12 cellular contexts compared by ENCODE assay signal in the genomic region with DNA sequence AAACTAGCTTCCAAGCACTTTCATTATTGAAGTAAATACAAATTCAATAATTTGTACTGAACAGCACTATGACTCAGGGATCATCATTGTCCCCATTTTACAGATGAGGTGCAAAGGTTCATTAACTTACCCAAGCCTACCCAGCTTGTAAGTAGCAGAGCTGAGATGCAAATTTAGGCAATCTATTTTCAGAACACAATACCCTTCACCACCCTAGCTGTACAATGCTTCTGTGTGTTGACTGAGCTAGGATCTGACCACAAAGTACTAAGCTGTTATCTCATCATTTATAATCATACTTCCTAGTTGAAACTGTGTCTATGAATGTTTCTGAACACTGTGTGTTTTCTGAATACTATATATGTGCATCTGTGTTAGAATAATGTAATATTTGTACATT. TPM values are rescaled to one million over a fixed set of nuclear protein-coding genes. Genes with fewer than 3 reads are reported as not detected.
DNase-seq lines count a peak whose midpoint lies in the region; ATAC-seq and TF ChIP-seq lines count a peak whose summit lies in the region.
"Had no signal": no experiment of that assay in that cellular context is flagged by ENCODE, and none has a peak within 500 bp of the region (broad histone marks: within the 10 kb centered on the region; RNA-seq: fewer than 3 reads in every experiment).

No MANE protein-coding gene starts in this region.

- no peaks in the 10 kb centered on the region; the same call in 1 of the 2 replicates for H3K36me3 ChIP-seq in OCI-LY7 (ENCODE audit: insufficient read depth, low read length)
- no peaks in the 10 kb centered on the region for H3K36me3 ChIP-seq in CD8-positive, alpha-beta memory T cell (ENCODE audit: insufficient read depth, low read length)

- H3K79me2 ChIP-seq in OCI-LY7 (ENCODE audit: insufficient read depth, low read depth, low read length): peaks cover 7% of the 10 kb centered on the region; the same call in 1 of the 2 replicates

- H3K4me1 Mint-ChIP-seq in CD8-positive, alpha-beta memory T cell: peaks cover 1 to 13% (median 4%) of the 10 kb centered on the region in 3 donors
- H3K4me1 Mint-ChIP-seq in activated T-cell treated with anti-CD3 and anti-CD28 coated beads, Interleukin-2, amount 50 U/mL, for 24 hours (ENCODE audit: low read depth): peaks cover 7% of the 10 kb centered on the region

- peaks cover 13 to 20% of the 10 kb centered on the region in 2 donors for H3K27me3 Mint-ChIP-seq in CD8-positive, alpha-beta memory T cell
- peaks cover 27% of the 10 kb centered on the region for H3K27me3 Mint-ChIP-seq in activated T-cell treated with anti-CD3 and anti-CD28 coated beads, Interleukin-2, amount 50 U/mL, for 24 hours

- POLR2A ChIA-PET in OCI-LY7 (lab: Charles Lee): interaction anchor here (0.5 to 7.4 kb wide), 25 partner anchors 9 to 217 kb away, joined by 3 to 50 read pairs (median 6); partner anchors contain the start of gene CD86
- POLR2A ChIA-PET in CD8-positive, alpha-beta memory T cell (lab: Charles Lee): no interaction called here

- no peak for TF ChIP-seq CTCF in OCI-LY7 (conservative IDR thresholded peaks at IDR 0.05; ENCODE audit: low read length)

- H3K4me3 ChIP-seq in OCI-LY7 (ENCODE audit: low read depth, low read length, poor library complexity, severe bottlenecking): peak overlapping the region; percentile 51
- H3K4me3 ChIP-seq in CD8-positive, alpha-beta memory T cell (ENCODE audit: low read length): no peak overlapping the region

- no peak overlapping the region for H3K4me3 Mint-ChIP-seq in CD8-positive, alpha-beta memory T cell
- H3K4me3 Mint-ChIP-seq in activated T-cell treated with anti-CD3 and anti-CD28 coated beads, Interleukin-2, amount 50 U/mL, for 24 hours: no peak overlapping the region
- H3K4me3 Mint-ChIP-seq: activated naive CD4-positive, alpha-beta T cell treated with anti-CD3 and anti-CD28 coated beads, Interleukin-2, amount 50 U/mL, for 24 hours; stimulated activated naive CD8-positive, alpha-beta T cell treated with anti-CD3 and anti-CD28 coated beads, Interleukin-15, Interleukin-2, amounts not matched to agents 100 ng/mL and 50 ng/mL, for 24 hours had no signal

- H3K27ac ChIP-seq in OCI-LY7 (ENCODE audit: low read depth, low read length, poor library complexity, severe bottlenecking): peak overlapping the region; percentile 77
- no peak overlapping the region for H3K27ac ChIP-seq in CD8-positive, alpha-beta memory T cell (ENCODE audit: low read depth, low read length)
- H3K27ac ChIP-seq: C4-2B had no signal

- peaks cover 66% of the 10 kb centered on the region for H3K4me1 ChIP-seq in OCI-LY7 (ENCODE audit: insufficient read depth, low read length, poor library complexity, severe bottlenecking)
- H3K4me1 ChIP-seq in CD8-positive, alpha-beta memory T cell (ENCODE audit: insufficient read depth, low read length): no peaks in the 10 kb centered on the region

- peaks cover 8% of the 10 kb centered on the region for H3K27me3 ChIP-seq in CD8-positive, alpha-beta memory T cell (ENCODE audit: insufficient read depth, low read length, poor library complexity, severe bottlenecking)

- H3K9me2 ChIP-seq in OCI-LY7 (ENCODE audit: insufficient read depth, low read length): no peaks in the 10 kb centered on the region

- CTCF ChIA-PET in OCI-LY7 (lab: Charles Lee; ENCODE audit: unreplicated experiment): interaction anchor here (0.8 to 1.1 kb wide), 7 partner anchors 12 to 75 kb away, joined by 3 to 6 read pairs (median 3); no protein-coding TSS in a partner anchor
- CTCF ChIA-PET in CD8-positive, alpha-beta memory T cell (lab: Charles Lee): no interaction called here

- no peak for TF ChIP-seq POLR2A in GM18505 (IDR thresholded peaks at IDR 0.05; ENCODE audit: borderline replicate concordance, extremely low read depth, insufficient read depth, insufficient read length)

- DNase-seq in OCI-LY7 (ENCODE audit: low spot score) (peak; percentile 73), KG1 (lab: John Stamatoyannopoulos, UW) (no peak), DMS53 treated with DMSO at 0.1 percent for 48 hours (lab: John Stamatoyannopoulos, UW; ENCODE audit: unreplicated experiment) (no peak)
- DNase-seq in CD8-positive, alpha-beta memory T cell: no peak
- DNase-seq in activated T-cell treated with anti-CD3 and anti-CD28 coated beads, Interleukin-2, amount 50 U/mL, for 24 hours: no peak

- no peak overlapping the region for H3K27ac Mint-ChIP-seq in CD8-positive, alpha-beta memory T cell
- no peak overlapping the region for H3K27ac Mint-ChIP-seq in activated T-cell treated with anti-CD3 and anti-CD28 coated beads, Interleukin-2, amount 50 U/mL, for 24 hours
- H3K27ac Mint-ChIP-seq: activated naive CD4-positive, alpha-beta T cell treated with anti-CD3 and anti-CD28 coated beads, Interleukin-2, amount 50 U/mL, for 24 hours; stimulated activated naive CD8-positive, alpha-beta T cell treated with anti-CD3 and anti-CD28 coated beads, Interleukin-15, Interleukin-2, amounts not matched to agents 100 ng/mL and 50 ng/mL, for 24 hours had no signal

- intact Hi-C loops in OCI-LY7 (cut with micrococcal nuclease; ENCODE audit: unreplicated experiment): no loop called here

- no TSS peak for BruUV-seq in OCI-LY7 (replicated peaks; lab: Mats Ljungman, UMichigan)

- ATAC-seq in GM18505 (IDR thresholded peaks at IDR 0.05; ENCODE audit: unreplicated experiment) (peak; percentile 80), GM19468 (IDR thresholded peaks at IDR 0.05; ENCODE audit: extremely low read depth, unreplicated experiment) (peak; percentile 62), HG03045 (IDR thresholded peaks at IDR 0.05; ENCODE audit: unreplicated experiment) (peak; percentile 73)

- H3K36me3 Mint-ChIP-seq in CD8-positive, alpha-beta memory T cell: no peaks in the 10 kb centered on the region
- H3K36me3 Mint-ChIP-seq in activated T-cell treated with anti-CD3 and anti-CD28 coated beads, Interleukin-2, amount 50 U/mL, for 24 hours (ENCODE audit: low read depth): no peaks in the 10 kb centered on the region
- H3K36me3 Mint-ChIP-seq: activated naive CD4-positive, alpha-beta T cell treated with anti-CD3 and anti-CD28 coated beads, Interleukin-2, amount 50 U/mL, for 24 hours had no signal

- no peaks in the 10 kb centered on the region for H3K9me3 Mint-ChIP-seq in CD8-positive, alpha-beta memory T cell
- no peaks in the 10 kb centered on the region for H3K9me3 Mint-ChIP-seq in activated T-cell treated with anti-CD3 and anti-CD28 coated beads, Interleukin-2, amount 50 U/mL, for 24 hours
- H3K9me3 Mint-ChIP-seq: activated naive CD4-positive, alpha-beta T cell treated with anti-CD3 and anti-CD28 coated beads, Interleukin-2, amount 50 U/mL, for 24 hours; stimulated activated naive CD8-positive, alpha-beta T cell treated with anti-CD3 and anti-CD28 coated beads, Interleukin-15, Interleukin-2, amounts not matched to agents 100 ng/mL and 50 ng/mL, for 24 hours had no signal

- H4K20me1 ChIP-seq in OCI-LY7 (ENCODE audit: insufficient read depth, low read length): no peaks in the 10 kb centered on the region

- no peaks in the 10 kb centered on the region; the same call in 1 of the 2 replicates for H3K9me3 ChIP-seq in OCI-LY7 (ENCODE audit: low read length)
- H3K9me3 ChIP-seq in CD8-positive, alpha-beta memory T cell (ENCODE audit: low read length): no peaks in the 10 kb centered on the region

- peak overlapping the region; percentile 87 for H3K4me2 ChIP-seq in OCI-LY7 (ENCODE audit: low read length)

- H2AFZ ChIP-seq in OCI-LY7 (ENCODE audit: low read length): peak overlapping the region; percentile 89; the same call in 1 of the 2 replicates

RNA-seq across cellular contexts. Expression of gene ILDR1, which starts 3.2 kb away (rescaled TPM):
- total RNA-seq in OCI-LY7 (2014; rRNA removed; shearing (Covaris generic)): 1.1 and 2.4 TPM in 2 replicates
- 2.5 and 2.6 TPM in 2 replicates for total RNA-seq in OCI-LY7 (2022)
- not detected for total RNA-seq in CD8-positive, alpha-beta memory T cell
- polyA plus RNA-seq in CD8-positive, alpha-beta memory T cell: not detected

RNA-seq across cellular contexts. Expression of gene CD86, which starts 29.9 kb away (rescaled TPM):
- 10.8 and 13.5 TPM in 2 replicates for total RNA-seq in OCI-LY7 (2014; rRNA removed; shearing (Covaris generic))
- 18.9 and 22.2 TPM in 2 replicates for total RNA-seq in OCI-LY7 (2022)
- total RNA-seq in CD8-positive, alpha-beta memory T cell: 1 to 10 TPM in 1 of 2 experiments, under 1 TPM in 1; 0.95 to 1.2 TPM
- polyA plus RNA-seq in CD8-positive, alpha-beta memory T cell: not detected
- total RNA-seq: MCF 10A had no signal

Comparison
In these comparisons a context has a peak if more than half of its experiments do, and no peak if none do; other contexts are left out.
1. RNA of gene CD86, which starts 29.9 kb away (total RNA-seq): 10.8 to 22.2 TPM in OCI-LY7; 0.95 to 1.2 TPM in CD8-positive, alpha-beta memory T cell; every median in the first group is over 4 times any median in the second.
2. Peak in every context shown above with its lines, with median percentiles within 50 percentile points of each other: ATAC-seq.